ENCODE assay signal across 1 cellular context in genomic region chr5:149935431-149935901, GRCh38.
TF ChIP-seq lines count a peak whose summit lies in the region.

No MANE protein-coding gene starts in this region.

TF ChIP-seq in K562, 482 proteins besides CTCF, POLR2A, EP300 and RAD21:
- TF ChIP-seq XRCC3 (IDR thresholded peaks at IDR 0.05) (no peak), PML (IDR thresholded peaks at IDR 0.05; ENCODE audit: low read length) (no peak), SMAD2 (IDR thresholded peaks at IDR 0.05; ENCODE audit: low read depth, low read length) (no peak), MLLT1 (IDR thresholded peaks at IDR 0.05) (no peak), SMAD1 (IDR thresholded peaks at IDR 0.05; ENCODE audit: low read depth, low read length, partially characterized antibody) (no peak), NFE2L1 (tag; IDR thresholded peaks at IDR 0.05; ENCODE audit: borderline replicate concordance, low read depth) (no peak), HCFC1 (IDR thresholded peaks at IDR 0.05; ENCODE audit: low read depth, low read length) (no peak), PTRF (tag; IDR thresholded peaks at IDR 0.05) (no peak), TGIF2 (CRISPR knock-in tag; IDR thresholded peaks at IDR 0.05) (no peak), ZSCAN29 (IDR thresholded peaks at IDR 0.05) (no peak), PRDM10 (IDR thresholded peaks at IDR 0.05; ENCODE audit: partially characterized antibody) (no peak), BRD4 (IDR thresholded peaks at IDR 0.05) (no peak)
TF ChIP-seq in K562: peak in this region for 0.
